Comparison of ENCODE assay signal across 24 cellular contexts in genomic region chr11:41984023-41984422, GRCh38.
DNase-seq lines count a peak whose midpoint lies in the region; ATAC-seq, FAIRE-seq and TF ChIP-seq lines count a peak whose summit lies in the region.
"Had no signal": no experiment of that assay in that cellular context is flagged by ENCODE, and none has a peak within 500 bp of the region (broad histone marks: within the 10 kb centered on the region; RNA-seq: fewer than 3 reads in every experiment).

No MANE protein-coding gene starts in this region.

- no peak overlapping the region for H4K5ac ChIP-seq in H1 (ENCODE audit: insufficient read length, low read depth, low read length)

- no peak overlapping the region for H3K4me3 Mint-ChIP-seq in GM23338
- H3K4me3 Mint-ChIP-seq: B cell; CD14-positive monocyte; CD4-positive, alpha-beta memory T cell; CD4-positive, CD25-positive, alpha-beta regulatory T cell; CD8-positive, alpha-beta memory T cell had no signal

- H2BK5ac ChIP-seq in H1 (ENCODE audit: low read depth, low read length), result no peak overlapping the region

- no peak overlapping the region for H3K27ac Mint-ChIP-seq in GM23338
- H3K27ac Mint-ChIP-seq: B cell; CD14-positive monocyte; CD4-positive, alpha-beta memory T cell; CD4-positive, CD25-positive, alpha-beta regulatory T cell; CD8-positive, alpha-beta memory T cell had no signal

- no peak for TF ChIP-seq EP300 in H1 (IDR thresholded peaks at IDR 0.05; ENCODE audit: borderline replicate concordance in 1 of 2, low read depth in 2 of 2, low read length in 2 of 2)

- 0 out of 2 replicates have a peak overlapping the region, but pooled peaks have one; percentile 11 for H2BK12ac ChIP-seq in H1 (ENCODE audit: low read depth, low read length)

- H3K9ac ChIP-seq in H1 (replicated peaks in 1 of 4; ENCODE audit: extremely low read depth in 1 of 4, low read depth in 3 of 4, low read length in 3 of 4), result no peak overlapping the region
- H3K9ac ChIP-seq: BLaER1 treated with 17β-estradiol and CSF1 and Interleukin-3, amounts not matched to agents 10 nM and 100 nM had no signal

- H3K27me3 ChIP-seq in GM23338 (ENCODE audit: insufficient read depth) (no peaks in the 10 kb centered on the region), H1 (replicated peaks in 1 of 4; ENCODE audit: control insufficient read depth in 3 of 4, extremely low read depth in 1 of 4, insufficient read depth in 3 of 4, low read length in 3 of 4) (no peaks in the 10 kb centered on the region)
- H3K27me3 ChIP-seq: BLaER1 treated with 17β-estradiol and CSF1 and Interleukin-3, amounts not matched to agents 10 nM and 100 nM had no signal

- no peak overlapping the region for H3K14ac ChIP-seq in H1 (ENCODE audit: insufficient read length)

- H3K27ac ChIP-seq in 22Rv1, result peak overlapping the region; percentile 53
- H3K27ac ChIP-seq in GM23338 (ENCODE audit: low read depth), result no peak overlapping the region
- H3K27ac ChIP-seq in H1 (ENCODE audit: low read depth, low read length), result no peak overlapping the region
- H3K27ac ChIP-seq: A549; BLaER1 treated with 17β-estradiol and CSF1 and Interleukin-3, amounts not matched to agents 10 nM and 100 nM had no signal

- H4K91ac ChIP-seq in H1 (replicated peaks; ENCODE audit: insufficient read length, low read length), result no peak overlapping the region

- TF ChIP-seq CTCF in 22Rv1 (IDR thresholded peaks at IDR 0.05), result no peak
- no peak for TF ChIP-seq CTCF in GM23338 (conservative IDR thresholded peaks at IDR 0.05; ENCODE audit: low read depth in 2 of 2)
- no peak for TF ChIP-seq CTCF in H1 (IDR thresholded peaks at IDR 0.05; ENCODE audit: control extremely low read depth in 1 of 3, insufficient read depth in 1 of 3, low read depth in 1 of 3, low read length in 3 of 3)

- H4K20me1 ChIP-seq in GM23338 (replicated peaks; ENCODE audit: insufficient read depth) (no peaks in the 10 kb centered on the region), H1 (replicated peaks in 1 of 2; ENCODE audit: control insufficient read depth in 1 of 2, insufficient read depth in 2 of 2, low read length in 2 of 2) (no peaks in the 10 kb centered on the region)
- H4K20me1 ChIP-seq: BLaER1 treated with 17β-estradiol and CSF1 and Interleukin-3, amounts not matched to agents 10 nM and 100 nM had no signal

- no peak overlapping the region for H3K56ac ChIP-seq in H1 (replicated peaks; ENCODE audit: insufficient read length, low read depth, low read length)

- H3K4me2 ChIP-seq in GM23338 (no peak overlapping the region), H1 (ENCODE audit: insufficient read depth in 1 of 2, low read depth in 2 of 2, low read length in 2 of 2) (no peak overlapping the region)
- H3K4me2 ChIP-seq: A549; BLaER1 treated with 17β-estradiol and CSF1 and Interleukin-3, amounts not matched to agents 10 nM and 100 nM had no signal

- H3K23me2 ChIP-seq in H1 (ENCODE audit: low read depth, low read length), result no peaks in the 10 kb centered on the region

- H3K9me3 Mint-ChIP-seq in GM23338, result peaks cover 47% of the 10 kb centered on the region

- H3K27me3 Mint-ChIP-seq in GM23338 (ENCODE audit: insufficient read depth, low read depth, poor library complexity), result peaks cover 4% of the 10 kb centered on the region
- H3K27me3 Mint-ChIP-seq: B cell; CD4-positive, alpha-beta memory T cell; CD4-positive, CD25-positive, alpha-beta regulatory T cell; CD8-positive, alpha-beta memory T cell had no signal

- H3K4ac ChIP-seq in H1 (replicated peaks; ENCODE audit: insufficient read length, low read depth, low read length), result no peak overlapping the region

- POLR2A ChIA-PET in H1 (lab: Charles Lee; ENCODE audit: partially characterized antibody), result no interaction called here

- no peaks in the 10 kb centered on the region for H3K4me1 Mint-ChIP-seq in GM23338
- H3K4me1 Mint-ChIP-seq: B cell; CD14-positive monocyte; CD4-positive, alpha-beta memory T cell; CD4-positive, CD25-positive, alpha-beta regulatory T cell; CD8-positive, alpha-beta memory T cell had no signal

- WGBS in H1 (ENCODE audit: extremely low coverage in 1 of 2, insufficient coverage in 1 of 2, insufficient read length in 1 of 2, insufficient replicate concordance in 2 of 2, low coverage in 1 of 2, low lambda C conversion rate in 2 of 2, missing lambda C conversion rate in 1 of 2), 2 experiments, result 91% methylated on average over 2 of the region's 2 CpGs; no CpG with 5 or more reads in 1 of the 2 experiments

- no peak for TF ChIP-seq RAD21 in H1 (IDR thresholded peaks at IDR 0.05 in 1 of 2, conservative IDR thresholded peaks at IDR 0.05 in 1 of 2; ENCODE audit: low read depth in 2 of 2, low read length in 2 of 2)

- no peak overlapping the region for H2BK15ac ChIP-seq in H1 (ENCODE audit: low read length)

- no peak overlapping the region for H2BK120ac ChIP-seq in H1 (replicated peaks; ENCODE audit: low read depth, low read length)

- no peak for DNase-seq in GM23338 (ENCODE audit: low spot score)
- no peak for DNase-seq in H1 (ENCODE audit: low read depth in 1 of 2, low spot score in 2 of 2)
- DNase-seq in C1 segment of cervical spinal cord (lab: John Stamatoyannopoulos, UW), result no peak
- no peak for DNase-seq in NCI-H1417 treated with DMSO at 0.1 percent for 48 hours (lab: John Stamatoyannopoulos, UW)
- DNase-seq: AML-193; CD4-positive, alpha-beta memory T cell; CD4-positive, CD25-positive, alpha-beta regulatory T cell; CD8-positive, alpha-beta memory T cell; COR-L47; DMS 273 treated with DMSO at 0.1 percent for 48 hours; DMS153; DMS79; DND-41; EL; GDM1 had no signal

- no peaks in the 10 kb centered on the region for H3K4me1 ChIP-seq in GM23338 (ENCODE audit: insufficient read depth)
- H3K4me1 ChIP-seq in H1 (replicated peaks in 1 of 4; ENCODE audit: control insufficient read depth in 3 of 4, insufficient read depth in 4 of 4, low read length in 3 of 4), result no peaks in the 10 kb centered on the region
- H3K4me1 ChIP-seq: A549 had no signal

- CTCF ChIA-PET in H1 (lab: Charles Lee; ENCODE audit: partially characterized antibody), result interaction anchor here (1.4 kb wide), 1 partner anchor 423 kb away, joined by 3 read pairs; no protein-coding TSS in a partner anchor

- no peak for TF ChIP-seq POLR2A in H1 (IDR thresholded peaks at IDR 0.05; ENCODE audit: control extremely low read depth in 1 of 2, low read depth in 2 of 2, low read length in 2 of 2)

- H2AFZ ChIP-seq in GM23338 (peak overlapping the region; percentile 5; the same call in 1 of the 2 replicates), H1 (ENCODE audit: low read length) (peak overlapping the region; percentile 77)

- H3K4me3 ChIP-seq in GM23338 (no peak overlapping the region), H1 (ENCODE audit: extremely low read depth in 1 of 4, insufficient read depth in 2 of 4, low read depth in 3 of 4, low read length in 4 of 4) (no peak overlapping the region)
- H3K4me3 ChIP-seq: A549; BLaER1 treated with 17β-estradiol and CSF1 and Interleukin-3, amounts not matched to agents 10 nM and 100 nM; GM12878 had no signal

- H3K36me3 Mint-ChIP-seq in GM23338 (ENCODE audit: low read depth), result no peaks in the 10 kb centered on the region; the same call in 2 of the 3 replicates
- H3K36me3 Mint-ChIP-seq: CD14-positive monocyte; CD4-positive, alpha-beta memory T cell; CD4-positive, CD25-positive, alpha-beta regulatory T cell had no signal

- no peaks in the 10 kb centered on the region for H3F3A ChIP-seq in GM23338 (replicated peaks; ENCODE audit: low read depth)

- H3K36me3 ChIP-seq in GM23338 (ENCODE audit: insufficient read depth) (no peaks in the 10 kb centered on the region), H1 (ENCODE audit: control insufficient read depth in 2 of 4, insufficient read depth in 4 of 4, low read length in 3 of 4) (no peaks in the 10 kb centered on the region)
- H3K36me3 ChIP-seq: BLaER1 treated with 17β-estradiol and CSF1 and Interleukin-3, amounts not matched to agents 10 nM and 100 nM had no signal

- no peaks in the 10 kb centered on the region for H3K79me2 ChIP-seq in GM23338 (replicated peaks; ENCODE audit: insufficient read depth)
- no peaks in the 10 kb centered on the region for H3K79me2 ChIP-seq in H1 (ENCODE audit: control insufficient read depth in 1 of 2, insufficient read depth in 2 of 2, low read length in 2 of 2)

- H2BK20ac ChIP-seq in H1 (ENCODE audit: low read length), result no peak overlapping the region

- no peaks in the 10 kb centered on the region for H3K9me3 ChIP-seq in H1 (ENCODE audit: insufficient read depth in 2 of 2, low read depth in 1 of 2, low read length in 1 of 2)
- H3K9me3 ChIP-seq: A549; BLaER1 treated with 17β-estradiol and CSF1 and Interleukin-3, amounts not matched to agents 10 nM and 100 nM had no signal

- H3K9me2 ChIP-seq in GM23338 (ENCODE audit: insufficient read depth), result peaks cover 6% of the 10 kb centered on the region; the same call in 1 of the 2 replicates

- no peak overlapping the region for H3K18ac ChIP-seq in H1 (ENCODE audit: extremely low read depth, low read length)

- FAIRE-seq in H1 (lab: Jason Lieb, UNC), result no peak
- FAIRE-seq: A549, GM12878, GM12892, GM18507 had no signal

- no peaks in the 10 kb centered on the region for H3K79me1 ChIP-seq in H1 (ENCODE audit: low read depth, low read length)

- no peak overlapping the region for H2AK5ac ChIP-seq in H1 (ENCODE audit: low read depth, low read length)

- no peak overlapping the region for H4K8ac ChIP-seq in H1 (ENCODE audit: extremely low read depth, insufficient read depth, low read length)

- ATAC-seq in GM23338 (no peak), HG03571 (IDR thresholded peaks at IDR 0.05; ENCODE audit: unreplicated experiment) (no peak)
- ATAC-seq: A549 had no signal

- no peak overlapping the region for H3K23ac ChIP-seq in H1 (ENCODE audit: insufficient read length)

TF ChIP-seq in GM23338, 12 proteins besides CTCF, POLR2A, EP300 and RAD21 (continues in another document):
- TF ChIP-seq, protein P1, sequence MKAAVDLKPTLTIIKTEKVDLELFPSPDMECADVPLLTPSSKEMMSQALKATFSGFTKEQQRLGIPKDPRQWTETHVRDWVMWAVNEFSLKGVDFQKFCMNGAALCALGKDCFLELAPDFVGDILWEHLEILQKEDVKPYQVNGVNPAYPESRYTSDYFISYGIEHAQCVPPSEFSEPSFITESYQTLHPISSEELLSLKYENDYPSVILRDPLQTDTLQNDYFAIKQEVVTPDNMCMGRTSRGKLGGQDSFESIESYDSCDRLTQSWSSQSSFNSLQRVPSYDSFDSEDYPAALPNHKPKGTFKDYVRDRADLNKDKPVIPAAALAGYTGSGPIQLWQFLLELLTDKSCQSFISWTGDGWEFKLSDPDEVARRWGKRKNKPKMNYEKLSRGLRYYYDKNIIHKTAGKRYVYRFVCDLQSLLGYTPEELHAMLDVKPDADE (IDR thresholded peaks at IDR 0.05), result no peak
- TF ChIP-seq ZNF114 (CRISPR knock-in tag; IDR thresholded peaks at IDR 0.05), result no peak

TF ChIP-seq in H1, 55 proteins besides CTCF, POLR2A, EP300 and RAD21 (continues in another document):
- TF ChIP-seq RXRA (IDR thresholded peaks at IDR 0.05; ENCODE audit: insufficient read depth, low read depth, low read length) (no peak), CEBPB (IDR thresholded peaks at IDR 0.05; ENCODE audit: low read depth, low read length) (no peak)
